Comparison of ENCODE assay signal across 18 cellular contexts in genomic region chr3:151301787-151302186, GRCh38. TPM values are rescaled to one million over a fixed set of nuclear protein-coding genes. Genes with fewer than 3 reads are reported as not detected.
A peak's percentile ranks its signal among the peaks of the same experiment; 100 is the strongest.
DNase-seq lines count a peak whose midpoint lies in the region; ATAC-seq lines count a peak whose summit lies in the region.
"Had no signal": no experiment of that assay in that cellular context is flagged by ENCODE, and none has a peak within 500 bp of the region (broad histone marks: within the 10 kb centered on the region; RNA-seq: fewer than 3 reads in every experiment).

No MANE protein-coding gene starts in this region.

- no peak for DNase-seq in activated naive CD8-positive, alpha-beta T cell treated with anti-CD3 and anti-CD28 coated beads for 36 hours
- DNase-seq in RKO (ENCODE audit: low spot score): peak; percentile 29
- DNase-seq: cerebellar nuclear complex; GOT3; KBM-7; NCI-H146; NCI-H446 treated with DMSO at 0.1 percent for 48 hours; pancreas; stimulated activated naive CD4-positive, alpha-beta T cell treated with Interleukin-2 at 50 U/mL for 16 hours; uterus had no signal

- no peaks in the 10 kb centered on the region for H3K9me3 Mint-ChIP-seq in activated naive CD8-positive, alpha-beta T cell (ENCODE audit: low read depth)
- H3K9me3 Mint-ChIP-seq in activated naive CD8-positive, alpha-beta T cell treated with anti-CD3 and anti-CD28 coated beads for 36 hours: no peaks in the 10 kb centered on the region
- H3K9me3 Mint-ChIP-seq in stimulated activated naive CD8-positive, alpha-beta T cell treated with anti-CD3 and anti-CD28 coated beads, Interleukin-15, Interleukin-2, amounts not matched to agents 100 ng/mL and 50 ng/mL, for 24 hours: no peaks in the 10 kb centered on the region
- H3K9me3 Mint-ChIP-seq: activated naive CD4-positive, alpha-beta T cell treated with anti-CD3 and anti-CD28 coated beads, Interleukin-2, amount 50 U/mL, for 24 hours had no signal

- no peak overlapping the region for H3K4me3 Mint-ChIP-seq in activated naive CD8-positive, alpha-beta T cell
- H3K4me3 Mint-ChIP-seq in activated naive CD8-positive, alpha-beta T cell treated with anti-CD3 and anti-CD28 coated beads for 36 hours: no peak overlapping the region
- H3K4me3 Mint-ChIP-seq in stimulated activated naive CD8-positive, alpha-beta T cell treated with anti-CD3 and anti-CD28 coated beads, Interleukin-15, Interleukin-2, amounts not matched to agents 100 ng/mL and 50 ng/mL, for 24 hours: no peak overlapping the region
- H3K4me3 Mint-ChIP-seq: activated naive CD4-positive, alpha-beta T cell treated with anti-CD3 and anti-CD28 coated beads, Interleukin-2, amount 50 U/mL, for 24 hours had no signal

- peak; percentile 55 for ATAC-seq in esophagus mucosa
- ATAC-seq in GM18519 (IDR thresholded peaks at IDR 0.05; ENCODE audit: low FRiP score, unreplicated experiment): no peak
- no peak for ATAC-seq in GM19467 (IDR thresholded peaks at IDR 0.05; ENCODE audit: unreplicated experiment)
- no peak for ATAC-seq in HG03139 (IDR thresholded peaks at IDR 0.05; ENCODE audit: unreplicated experiment)
- ATAC-seq: pancreas had no signal

- H3K27me3 Mint-ChIP-seq in activated naive CD8-positive, alpha-beta T cell: peaks cover 17% of the 10 kb centered on the region
- H3K27me3 Mint-ChIP-seq in activated naive CD8-positive, alpha-beta T cell treated with anti-CD3 and anti-CD28 coated beads for 36 hours: peaks cover 39% of the 10 kb centered on the region
- peaks cover 19% of the 10 kb centered on the region for H3K27me3 Mint-ChIP-seq in stimulated activated naive CD8-positive, alpha-beta T cell treated with anti-CD3 and anti-CD28 coated beads, Interleukin-15, Interleukin-2, amounts not matched to agents 100 ng/mL and 50 ng/mL, for 24 hours

- peaks cover 2% of the 10 kb centered on the region for H3K36me3 Mint-ChIP-seq in activated naive CD8-positive, alpha-beta T cell
- H3K36me3 Mint-ChIP-seq in activated naive CD8-positive, alpha-beta T cell treated with anti-CD3 and anti-CD28 coated beads for 36 hours: peaks cover 2% of the 10 kb centered on the region
- H3K36me3 Mint-ChIP-seq in stimulated activated naive CD8-positive, alpha-beta T cell treated with anti-CD3 and anti-CD28 coated beads, Interleukin-15, Interleukin-2, amounts not matched to agents 100 ng/mL and 50 ng/mL, for 24 hours (ENCODE audit: low read depth): no peaks in the 10 kb centered on the region
- H3K36me3 Mint-ChIP-seq: activated naive CD4-positive, alpha-beta T cell treated with anti-CD3 and anti-CD28 coated beads, Interleukin-2, amount 50 U/mL, for 24 hours had no signal

- peaks cover 42% of the 10 kb centered on the region for H3K4me1 Mint-ChIP-seq in activated naive CD8-positive, alpha-beta T cell (ENCODE audit: low read depth)
- peaks cover 48% of the 10 kb centered on the region for H3K4me1 Mint-ChIP-seq in activated naive CD8-positive, alpha-beta T cell treated with anti-CD3 and anti-CD28 coated beads for 36 hours
- peaks cover 54% of the 10 kb centered on the region for H3K4me1 Mint-ChIP-seq in stimulated activated naive CD8-positive, alpha-beta T cell treated with anti-CD3 and anti-CD28 coated beads, Interleukin-15, Interleukin-2, amounts not matched to agents 100 ng/mL and 50 ng/mL, for 24 hours (ENCODE audit: low read depth)

- H3K27ac Mint-ChIP-seq in activated naive CD8-positive, alpha-beta T cell: peak overlapping the region; percentile 41
- H3K27ac Mint-ChIP-seq in activated naive CD8-positive, alpha-beta T cell treated with anti-CD3 and anti-CD28 coated beads for 36 hours: no peak overlapping the region
- peak overlapping the region; percentile 16 for H3K27ac Mint-ChIP-seq in stimulated activated naive CD8-positive, alpha-beta T cell treated with anti-CD3 and anti-CD28 coated beads, Interleukin-15, Interleukin-2, amounts not matched to agents 100 ng/mL and 50 ng/mL, for 24 hours
- H3K27ac Mint-ChIP-seq: activated naive CD4-positive, alpha-beta T cell treated with anti-CD3 and anti-CD28 coated beads, Interleukin-2, amount 50 U/mL, for 24 hours had no signal

RNA-seq across cellular contexts. Expression of gene GPR87, which starts 14.8 kb away (rescaled TPM):
- total RNA-seq in activated naive CD8-positive, alpha-beta T cell treated with anti-CD3 and anti-CD28 coated beads for 36 hours: not detected
- 36.8 TPM for total RNA-seq in esophagus mucosa
- total RNA-seq: pancreas had no signal

RNA-seq across cellular contexts. Expression of gene P2RY14, which starts 23.4 kb away (rescaled TPM):
- 1 to 10 TPM; 1.5 to 2.5 TPM for total RNA-seq in activated naive CD8-positive, alpha-beta T cell treated with anti-CD3 and anti-CD28 coated beads for 36 hours
- total RNA-seq in esophagus mucosa: 0.88 TPM

RNA-seq across cellular contexts. Expression of gene P2RY13, which starts 27.6 kb away (rescaled TPM):
- not detected for total RNA-seq in activated naive CD8-positive, alpha-beta T cell treated with anti-CD3 and anti-CD28 coated beads for 36 hours
- total RNA-seq in esophagus mucosa: 0.28 TPM
- total RNA-seq: activated CD8-positive, alpha-beta memory T cell treated with anti-CD3 and anti-CD28 coated beads for 36 hours had no signal

Comparison
In these comparisons a context has a peak if more than half of its experiments do, and no peak if none do; other contexts are left out.
1. RNA of gene GPR87, which starts 14.8 kb away (total RNA-seq): 36.8 TPM in esophagus mucosa (single experiment); not detected in activated naive CD8-positive, alpha-beta T cell treated with anti-CD3 and anti-CD28 coated beads for 36 hours; every median in the first group is over 10 times any median in the second.